22 cellular contexts compared by ENCODE assay signal in the genomic region with DNA sequence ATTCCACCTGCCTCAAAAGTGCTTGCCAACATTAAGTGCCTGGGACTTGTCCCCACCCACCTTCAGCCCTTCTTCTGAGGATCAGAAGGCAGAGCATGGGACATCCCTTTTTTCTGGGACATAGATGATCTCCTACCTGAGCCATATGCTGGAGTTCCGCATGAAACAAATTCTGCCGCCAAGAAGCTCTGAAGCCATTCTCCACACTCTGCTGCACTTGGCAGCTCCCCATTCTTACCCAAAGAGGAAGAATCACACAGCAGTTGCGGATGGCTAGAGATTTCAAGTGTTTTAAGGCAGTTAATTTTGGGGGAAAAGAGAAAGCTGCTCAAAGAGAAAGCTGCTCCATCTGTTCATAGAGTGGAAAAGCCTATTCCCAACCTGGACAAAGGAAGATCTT.
"Had no signal": no experiment of that assay in that cellular context is flagged by ENCODE, and none has a peak within 500 bp of the region (broad histone marks: within the 10 kb centered on the region; RNA-seq: fewer than 3 reads in every experiment).

No MANE protein-coding gene starts in this region.

- H3K9me3 ChIP-seq: left ventricle myocardium inferior, prostate gland, right atrium auricular region, tibial artery had no signal

- H3K27ac Mint-ChIP-seq: activated CD8-positive, alpha-beta T cell treated with anti-CD3 and anti-CD28 coated beads, Interleukin-2, amount 10 ng/mL, durations not matched to agents 7 days and 5 days; immature natural killer cell; neural progenitor cell; T-helper 2 cell treated with Interferon-gamma antibody and Interleukin-4, amounts not matched to agents 5 μg/mL and 100 μg/mL, for 36 hours had no signal

- H3K4me1 Mint-ChIP-seq: immature natural killer cell had no signal

- H3K4me1 ChIP-seq: left ventricle myocardium inferior, neural progenitor cell, prostate gland, right atrium auricular region, spleen, tibial artery had no signal

- H3K36me3 ChIP-seq: left ventricle myocardium inferior, neural progenitor cell, prostate gland, right atrium auricular region, spleen, tibial artery, WERI-Rb-1 had no signal

- H3K27ac ChIP-seq: hepatocyte, left ventricle myocardium inferior, neural progenitor cell, prostate gland, right atrium auricular region, spleen, tibial artery, WERI-Rb-1 had no signal

- H3K36me3 Mint-ChIP-seq: immature natural killer cell, neural progenitor cell had no signal

- DNase-seq: activated CD4-positive, alpha-beta T cell treated with anti-CD3 and anti-CD28 coated beads, Interleukin-2, amount 50 U/mL, for 1 hour; activated CD4-positive, CD25-positive, alpha-beta regulatory T cell treated with anti-CD3 and anti-CD28 coated beads, Interleukin-2, amount 50 U/mL, for 72 hours; activated CD8-positive, alpha-beta T cell treated with anti-CD3 and anti-CD28 coated beads, Interleukin-2, amount 10 ng/mL, durations not matched to agents 7 days and 5 days; amygdala; dermis blood vessel endothelial cell; effector memory CD4-positive, alpha-beta T cell; foreskin melanocyte; glutamatergic neuron; immature natural killer cell; kidney glomerular epithelial cell; left ventricle myocardium inferior; naive thymus-derived CD8-positive, alpha-beta T cell; spleen; stimulated activated CD4-positive, alpha-beta T cell treated with anti-CD3 and anti-CD28 coated beads, Interleukin-4, amount 100 ng/mL, for 24 hours; stimulated activated naive CD4-positive, alpha-beta T cell treated with Interleukin-2 at 50 U/mL for 16 hours; tibial artery; WERI-Rb-1 had no signal

- H3K4me3 ChIP-seq: hepatocyte, left ventricle myocardium inferior, neural progenitor cell, prostate gland, right atrium auricular region, spleen, tibial artery had no signal

- ATAC-seq: activated CD8-positive, alpha-beta T cell treated with anti-CD3 and anti-CD28 coated beads, Interleukin-2, amount 10 ng/mL, durations not matched to agents 7 days and 5 days; naive thymus-derived CD8-positive, alpha-beta T cell had no signal

- H3K4me3 Mint-ChIP-seq: activated CD8-positive, alpha-beta T cell treated with anti-CD3 and anti-CD28 coated beads, Interleukin-2, amount 10 ng/mL, durations not matched to agents 7 days and 5 days; immature natural killer cell; naive thymus-derived CD8-positive, alpha-beta T cell; neural progenitor cell; T-helper 2 cell treated with Interferon-gamma antibody and Interleukin-4, amounts not matched to agents 5 μg/mL and 100 μg/mL, for 36 hours had no signal

- H3K27me3 ChIP-seq: neural progenitor cell, right atrium auricular region had no signal
